Comparison of ENCODE assay signal across 29 cellular contexts in the genomic region with DNA sequence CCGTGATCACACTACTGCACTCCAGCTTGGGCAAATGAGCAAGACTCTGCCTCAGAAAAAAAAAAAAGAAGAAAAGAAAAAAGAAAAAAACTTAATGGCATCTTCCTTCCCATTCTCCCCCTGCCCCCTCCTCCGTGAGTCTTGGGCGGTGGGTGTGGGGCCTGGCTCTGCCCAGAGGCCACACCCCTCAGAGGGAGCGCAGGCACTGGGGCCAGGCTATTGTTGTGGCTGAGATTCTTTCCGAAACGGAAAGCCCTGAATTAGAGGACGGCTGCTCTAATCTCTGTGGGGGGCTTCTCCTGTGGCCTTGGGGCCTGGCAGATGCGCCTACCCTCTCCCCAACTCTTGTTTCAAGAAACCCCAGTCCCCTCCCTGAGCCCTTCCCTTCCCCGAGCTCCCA. TPM values are rescaled to one million over a fixed set of nuclear protein-coding genes. Genes with fewer than 3 reads are reported as not detected.
DNase-seq lines count a peak whose midpoint lies in the region; ATAC-seq, FAIRE-seq and TF ChIP-seq lines count a peak whose summit lies in the region.
"Had no signal": no experiment of that assay in that cellular context is flagged by ENCODE, and none has a peak within 500 bp of the region (broad histone marks: within the 10 kb centered on the region; RNA-seq: fewer than 3 reads in every experiment).

No MANE protein-coding gene starts in this region.

- DNase-seq in left ventricle myocardium inferior (no peak), Right ventricle myocardium inferior (ENCODE audit: missing footprints) (no peak), right cardiac atrium (peak in 1 of 3 donors; percentile 72), H54 (ENCODE audit: insufficient read length, low spot score) (no peak), foreskin keratinocyte (no peak), tibial nerve (ENCODE audit: low spot score in 2 of 2) (no peak), middle frontal gyrus (ENCODE audit: extremely low spot score, low spot score) (no peak)
- DNase-seq: activated B cell treated with CpG ODN at 0.5 μM for 24 hours; activated CD8-positive, alpha-beta T cell treated with anti-CD3 and anti-CD28 coated beads, Interleukin-2, amount 10 ng/mL, durations not matched to agents 7 days and 5 days; activated naive CD4-positive, alpha-beta T cell treated with anti-CD3 and anti-CD28 coated beads, Interleukin-2, amount 50 U/mL, for 16 hours; activated T-cell treated with anti-CD3 and anti-CD28 coated beads, Interleukin-2, amount 50 U/mL, for 48 hours; C1 segment of cervical spinal cord; cerebellar nuclear complex; IMR-90; NCI-H1417 treated with DMSO at 0.1 percent for 48 hours; NCI-H2171 treated with DMSO at 0.1 percent for 48 hours; ovary; stimulated activated naive CD4-positive, alpha-beta T cell; T-helper 2 cell; trophoblast cell had no signal

- TF ChIP-seq EP300 in tibial nerve (IDR thresholded peaks at IDR 0.05) = no peak

- WGBS in right cardiac atrium = 27% methylated on average over 9 of the region's 9 CpGs
- WGBS in tibial nerve, 2 donors = 29 to 46% methylated on average over 9 of the region's 9 CpGs

- no peaks in the 10 kb centered on the region for H3K36me3 ChIP-seq in left ventricle myocardium inferior
- no peaks in the 10 kb centered on the region for H3K36me3 ChIP-seq in neuron (ENCODE audit: insufficient read depth, low read length)
- H3K36me3 ChIP-seq in tibial nerve = no peaks in the 10 kb centered on the region
- H3K36me3 ChIP-seq: HAP-1, ovary had no signal

- peaks cover 59% of the 10 kb centered on the region for H3K4me1 ChIP-seq in left ventricle myocardium inferior
- H3K4me1 ChIP-seq in right cardiac atrium (ENCODE audit: control insufficient read depth, insufficient read depth, low read length) = peaks cover 15% of the 10 kb centered on the region
- H3K4me1 ChIP-seq in neuron (ENCODE audit: insufficient read depth, low read length) = peaks cover 38% of the 10 kb centered on the region
- H3K4me1 ChIP-seq in foreskin keratinocyte = peaks cover 5% of the 10 kb centered on the region
- H3K4me1 ChIP-seq in tibial nerve = no peaks in the 10 kb centered on the region

- ATAC-seq in Right ventricle myocardium inferior (no peak), right cardiac atrium (peak; percentile 50 to 74), foreskin keratinocyte (no peak)
- ATAC-seq: A549; activated CD8-positive, alpha-beta T cell treated with anti-CD3 and anti-CD28 coated beads, Interleukin-2, amount 10 ng/mL, durations not matched to agents 7 days and 5 days; GM12878 had no signal

- H3K4me3 ChIP-seq in left ventricle myocardium inferior (peak overlapping the region; percentile 65), right cardiac atrium (ENCODE audit: low read length) (no peak overlapping the region), neuron (ENCODE audit: low read length) (peak overlapping the region; percentile 10), tibial nerve (no peak overlapping the region)
- H3K4me3 ChIP-seq: A549, GM12878, HAP-1, ovary had no signal

- H3K9me3 ChIP-seq in left ventricle myocardium inferior (replicated peaks) = no peaks in the 10 kb centered on the region
- no peaks in the 10 kb centered on the region for H3K9me3 ChIP-seq in right cardiac atrium (ENCODE audit: control insufficient read depth, low read length)
- H3K9me3 ChIP-seq in neuron (ENCODE audit: low read length) = no peaks in the 10 kb centered on the region
- H3K9me3 ChIP-seq in tibial nerve = no peaks in the 10 kb centered on the region
- H3K9me3 ChIP-seq: A549, HAP-1, ovary had no signal

- TF ChIP-seq POLR2A in H54 (IDR thresholded peaks at IDR 0.05; ENCODE audit: low read depth, low read length) (no peak), tibial nerve (IDR thresholded peaks at IDR 0.05) (no peak)

- peak overlapping the region; percentile 98 for H3K27ac ChIP-seq in left ventricle myocardium inferior (replicated peaks)
- peak overlapping the region; percentile 57 for H3K27ac ChIP-seq in right cardiac atrium (ENCODE audit: low read length)
- no peak overlapping the region for H3K27ac ChIP-seq in foreskin keratinocyte
- peak overlapping the region in 1 of 4 donors; percentile 3 for H3K27ac ChIP-seq in tibial nerve
- H3K27ac ChIP-seq: A549, ovary had no signal

- no peak for FAIRE-seq in H54 (lab: Jason Lieb, UNC)
- FAIRE-seq: A549, GM12878 had no signal

- TF ChIP-seq CTCF in left ventricle myocardium inferior (IDR thresholded peaks at IDR 0.05; ENCODE audit: borderline replicate concordance) (no peak), foreskin keratinocyte (conservative IDR thresholded peaks at IDR 0.05) (no peak), tibial nerve (IDR thresholded peaks at IDR 0.05) (no peak)

- peak overlapping the region; percentile 21 for H2AFZ ChIP-seq in neuron (ENCODE audit: low read depth, low read length)

- intact Hi-C loops in left ventricle myocardium inferior (cut with micrococcal nuclease) (no loop called here), Right ventricle myocardium inferior (cut with DNase I) (no loop called here), right cardiac atrium (cut with DNase I) (loop anchor here in 2 of 4 donors (5.0 kb wide), 2 partner anchors 42 to 117 kb away; partner anchors contain the start of gene PDIK1L (in 1 of the 2))

- peaks cover 3% of the 10 kb centered on the region for H3K27me3 ChIP-seq in left ventricle myocardium inferior (ENCODE audit: low read depth)
- no peaks in the 10 kb centered on the region for H3K27me3 ChIP-seq in right cardiac atrium (ENCODE audit: control insufficient read depth, insufficient read depth)
- H3K27me3 ChIP-seq in neuron (ENCODE audit: insufficient read depth, low read length) = peaks cover 20% of the 10 kb centered on the region
- H3K27me3 ChIP-seq in foreskin keratinocyte = peaks cover 17% of the 10 kb centered on the region
- peaks cover 0 to 48% of the 10 kb centered on the region in 2 donors for H3K27me3 ChIP-seq in tibial nerve
- H3K27me3 ChIP-seq: ovary had no signal

RNA-seq across cellular contexts. Expression of gene FAM110D, which starts 4.1 kb away (rescaled TPM):
- total RNA-seq in left ventricle myocardium inferior (3.1 TPM), Right ventricle myocardium inferior (4.0 TPM), right cardiac atrium (1 to 10 TPM; 1.9 to 2.7 (median 2.5) TPM), foreskin keratinocyte (not detected in 2 replicates), tibial nerve (10 to 100 TPM; 11.9 to 22.7 (median 14.2) TPM)
- polyA plus RNA-seq in right cardiac atrium (4.2 TPM), foreskin keratinocyte (0.02 and 0.03 TPM in 2 replicates)
- total RNA-seq: activated B cell treated with CpG ODN at 0.5 μM for 24 hours; activated CD8-positive, alpha-beta T cell treated with anti-CD3 and anti-CD28 coated beads, Interleukin-2, amount 10 ng/mL, durations not matched to agents 7 days and 5 days; IMR-90; M059J; myocyte had no signal
- polyA plus RNA-seq: GM12878, IMR-90 had no signal

RNA-seq across cellular contexts. Expression of gene C1orf232, which starts 14.0 kb away (rescaled TPM):
- total RNA-seq in left ventricle myocardium inferior (not detected), Right ventricle myocardium inferior (not detected), right cardiac atrium (not detected), foreskin keratinocyte (not detected in 2 replicates), tibial nerve (not detected)
- polyA plus RNA-seq in right cardiac atrium (not detected), foreskin keratinocyte (not detected in 2 replicates)
- total RNA-seq: activated B cell treated with CpG ODN at 0.5 μM for 24 hours; activated CD8-positive, alpha-beta T cell treated with anti-CD3 and anti-CD28 coated beads, Interleukin-2, amount 10 ng/mL, durations not matched to agents 7 days and 5 days; aorta; GM12878; IMR-90; lower leg skin; M059J; myocyte; ovary; SK-MEL-5 had no signal
- polyA plus RNA-seq: A549, aorta, GM12878, IMR-90, ovary had no signal

RNA-seq across cellular contexts. Expression of gene ZNF593, which starts 15.0 kb away (rescaled TPM):
- 13.7 TPM for total RNA-seq in left ventricle myocardium inferior
- 14.9 TPM for total RNA-seq in Right ventricle myocardium inferior
- 10 to 100 TPM; 14.4 to 24.2 (median 20.5) TPM for total RNA-seq in right cardiac atrium
- 31.9 TPM for polyA plus RNA-seq in right cardiac atrium
- 48.0 and 57.2 TPM in 2 replicates for total RNA-seq in foreskin keratinocyte
- 89.8 and 91.0 TPM in 2 replicates for polyA plus RNA-seq in foreskin keratinocyte
- total RNA-seq in tibial nerve = 10 to 100 TPM; 24.9 to 46.5 (median 38.2) TPM

RNA-seq across cellular contexts. Expression of gene ZNF593OS, which starts 16.9 kb away (rescaled TPM):
- total RNA-seq in left ventricle myocardium inferior = not detected
- total RNA-seq in Right ventricle myocardium inferior = not detected
- total RNA-seq in right cardiac atrium = not detected
- polyA plus RNA-seq in right cardiac atrium = 0.18 TPM
- not detected in 2 replicates for total RNA-seq in foreskin keratinocyte
- 0.08 TPM in 1 of 2 replicates, not detected in the other for polyA plus RNA-seq in foreskin keratinocyte
- total RNA-seq in tibial nerve = not detected
- total RNA-seq: activated B cell treated with CpG ODN at 0.5 μM for 24 hours; activated CD8-positive, alpha-beta T cell treated with anti-CD3 and anti-CD28 coated beads, Interleukin-2, amount 10 ng/mL, durations not matched to agents 7 days and 5 days; aorta; IMR-90; lower leg skin; M059J; myocyte; ovary; SK-MEL-5 had no signal
- polyA plus RNA-seq: A549, IMR-90 had no signal

RNA-seq across cellular contexts. Expression of gene CNKSR1, which starts 22.5 kb away (rescaled TPM):
- total RNA-seq in left ventricle myocardium inferior (1.8 TPM), Right ventricle myocardium inferior (1.8 TPM), right cardiac atrium (1 to 10 TPM in 3 of 4 donors, under 1 TPM in 1; 0.62 to 1.8 (median 1.4) TPM), foreskin keratinocyte (14.7 and 19.1 TPM in 2 replicates), tibial nerve (1 to 10 TPM in 3 of 4 donors, not detected in 1; 2.6 to 5.7 (median 4.0) TPM)
- polyA plus RNA-seq in right cardiac atrium (0.86 TPM), foreskin keratinocyte (20.3 and 20.7 TPM in 2 replicates)
- total RNA-seq: IMR-90 had no signal

Comparison
In these comparisons a context has a peak if more than half of its experiments do, and no peak if none do; other contexts are left out.
1. H3K4me3 ChIP-seq: peak in left ventricle myocardium inferior (single experiment) and neuron (single experiment); none in right cardiac atrium (single experiment) and tibial nerve (0 of 4).
2. ATAC-seq: peak in right cardiac atrium (2 of 2); none in Right ventricle myocardium inferior (single experiment) and foreskin keratinocyte (single experiment).